20 cellular contexts compared by ENCODE assay signal in the genomic region with DNA sequence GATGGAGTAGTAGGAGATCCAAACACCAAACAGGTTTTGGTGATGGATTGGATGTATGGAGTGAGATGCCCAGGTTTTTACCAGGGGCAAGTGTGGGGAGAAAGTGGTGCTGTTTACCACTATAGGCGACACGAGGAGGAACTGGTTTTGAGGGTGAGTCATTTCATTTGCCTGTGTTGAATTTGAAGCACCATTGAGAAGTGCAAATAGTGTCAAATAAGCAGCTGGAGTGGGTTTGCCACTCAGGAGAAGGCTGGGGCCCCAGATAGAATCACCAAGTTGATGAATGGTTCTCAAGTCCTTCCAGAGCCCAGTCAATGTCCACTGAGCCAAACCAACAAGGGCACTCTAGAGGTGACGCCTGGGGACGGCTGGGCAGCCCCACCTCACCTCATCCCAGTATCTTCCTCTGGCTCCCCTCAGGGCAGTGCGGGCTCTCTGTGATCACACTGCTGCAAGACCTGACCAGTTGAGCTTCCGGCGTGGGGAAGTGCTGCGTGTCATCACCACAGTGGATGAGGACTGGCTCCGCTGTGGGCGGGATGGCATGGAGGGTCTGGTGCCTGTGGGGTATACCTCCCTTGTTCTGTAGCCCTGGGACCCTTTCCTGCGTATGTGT. TPM values are rescaled to one million over a fixed set of nuclear protein-coding genes. Genes with fewer than 3 reads are reported as not detected.
A peak's percentile ranks its signal among the peaks of the same experiment; 100 is the strongest.
DNase-seq lines count a peak whose midpoint lies in the region; ATAC-seq and TF ChIP-seq lines count a peak whose summit lies in the region.
"Had no signal": no experiment of that assay in that cellular context is flagged by ENCODE, and none has a peak within 500 bp of the region (broad histone marks: within the 10 kb centered on the region; RNA-seq: fewer than 3 reads in every experiment).

No MANE protein-coding gene starts in this region.

- no peak for TF ChIP-seq CTCF in endodermal cell (conservative IDR thresholded peaks at IDR 0.05)
- no peak for TF ChIP-seq CTCF in OCI-LY7 (conservative IDR thresholded peaks at IDR 0.05; ENCODE audit: low read length)

- no peak overlapping the region for H3K4me3 ChIP-seq in endodermal cell (ENCODE audit: low read length)
- H3K4me3 ChIP-seq in OCI-LY7 (ENCODE audit: low read depth, low read length, poor library complexity, severe bottlenecking): no peak overlapping the region
- H3K4me3 ChIP-seq: coronary artery, gastroesophageal sphincter, neural progenitor cell had no signal

- no peak overlapping the region for H2AFZ ChIP-seq in OCI-LY7 (ENCODE audit: low read length)
- H2AFZ ChIP-seq: neural progenitor cell had no signal

- peaks cover 60% of the 10 kb centered on the region for H3K36me3 Mint-ChIP-seq in activated T-cell treated with anti-CD3 and anti-CD28 coated beads, Interleukin-2, amount 50 U/mL, for 24 hours (ENCODE audit: low read depth)
- H3K36me3 Mint-ChIP-seq in endodermal cell (ENCODE audit: low read depth): peaks cover 51% of the 10 kb centered on the region
- H3K36me3 Mint-ChIP-seq in stimulated activated memory B cell treated with anti-CD40 and anti-IgM and Interleukin-4, amounts not matched to agents 10 μg/mL and 1 μg/mL and 100 μg/mL, for 72 hours: peaks cover 26% of the 10 kb centered on the region

- H3K9me2 ChIP-seq in OCI-LY7 (ENCODE audit: insufficient read depth, low read length): no peaks in the 10 kb centered on the region

- CTCF ChIA-PET in OCI-LY7 (lab: Charles Lee; ENCODE audit: unreplicated experiment): no interaction called here

- H3K4me2 ChIP-seq in OCI-LY7 (ENCODE audit: low read length): no peak overlapping the region
- H3K4me2 ChIP-seq: neural progenitor cell had no signal

- H3K27ac Mint-ChIP-seq in activated T-cell treated with anti-CD3 and anti-CD28 coated beads, Interleukin-2, amount 50 U/mL, for 24 hours: peak overlapping the region; percentile 76
- no peak overlapping the region for H3K27ac Mint-ChIP-seq in endodermal cell
- H3K27ac Mint-ChIP-seq in stimulated activated memory B cell treated with anti-CD40 and anti-IgM and Interleukin-4, amounts not matched to agents 10 μg/mL and 1 μg/mL and 100 μg/mL, for 72 hours: peak overlapping the region; percentile 64
- H3K27ac Mint-ChIP-seq: neural progenitor cell had no signal

- no peaks in the 10 kb centered on the region for H3K27me3 Mint-ChIP-seq in activated T-cell treated with anti-CD3 and anti-CD28 coated beads, Interleukin-2, amount 50 U/mL, for 24 hours
- no peaks in the 10 kb centered on the region for H3K27me3 Mint-ChIP-seq in endodermal cell (ENCODE audit: insufficient read depth)
- H3K27me3 Mint-ChIP-seq in stimulated activated memory B cell treated with anti-CD40 and anti-IgM and Interleukin-4, amounts not matched to agents 10 μg/mL and 1 μg/mL and 100 μg/mL, for 72 hours: no peaks in the 10 kb centered on the region
- H3K27me3 Mint-ChIP-seq: CD4-positive, alpha-beta memory T cell had no signal

- H3K9ac ChIP-seq in endodermal cell (ENCODE audit: extremely low read depth, low read length, poor library complexity, severe bottlenecking): no peak overlapping the region
- H3K9ac ChIP-seq: neural progenitor cell had no signal

- no peaks in the 10 kb centered on the region for H3K79me2 ChIP-seq in OCI-LY7 (ENCODE audit: insufficient read depth, low read depth, low read length)

- H3K27me3 ChIP-seq in endodermal cell (ENCODE audit: control insufficient read depth, insufficient read depth, low read length, poor library complexity, severe bottlenecking): no peaks in the 10 kb centered on the region
- H3K27me3 ChIP-seq: gastroesophageal sphincter, neural progenitor cell had no signal

- H3K4me1 Mint-ChIP-seq in activated T-cell treated with anti-CD3 and anti-CD28 coated beads, Interleukin-2, amount 50 U/mL, for 24 hours (ENCODE audit: low read depth): peaks cover 17% of the 10 kb centered on the region
- peaks cover 8% of the 10 kb centered on the region for H3K4me1 Mint-ChIP-seq in endodermal cell
- H3K4me1 Mint-ChIP-seq in stimulated activated memory B cell treated with anti-CD40 and anti-IgM and Interleukin-4, amounts not matched to agents 10 μg/mL and 1 μg/mL and 100 μg/mL, for 72 hours: peaks cover 9% of the 10 kb centered on the region

- peak; percentile 30 for DNase-seq in activated T-cell treated with anti-CD3 and anti-CD28 coated beads, Interleukin-2, amount 50 U/mL, for 24 hours
- DNase-seq in activated T-cell treated with anti-CD3 and anti-CD28 coated beads, Interleukin-2, amount 50 U/mL, for 48 hours: no peak
- peak; percentile 53 for DNase-seq in NCI-H510A treated with DMSO at 0.1 percent for 48 hours (lab: John Stamatoyannopoulos, UW)
- DNase-seq in endodermal cell: peak; percentile 34
- no peak for DNase-seq in HPDE6-E6E7 (ENCODE audit: extremely low spot score)
- DNase-seq in OCI-LY7 (ENCODE audit: low spot score): no peak
- DNase-seq: ACHN; activated CD4-positive, alpha-beta T cell treated with anti-CD3 and anti-CD28 coated beads, Interleukin-2, amount 50 U/mL, for 48 hours; activated gamma-delta T cell treated with Interleukin-2 at 50 U/mL for 16 hours; CD4-positive, alpha-beta memory T cell; immature natural killer cell; NCI-H1417 treated with DMSO at 0.1 percent for 48 hours; NCI-H524 had no signal

- H3K9me3 ChIP-seq in endodermal cell (ENCODE audit: control insufficient read depth, low read length) (no peaks in the 10 kb centered on the region), OCI-LY7 (ENCODE audit: low read length) (no peaks in the 10 kb centered on the region)
- H3K9me3 ChIP-seq: gastroesophageal sphincter had no signal

- WGBS in endodermal cell (ENCODE audit: insufficient coverage in 1 of 2, insufficient read length in 1 of 2), 2 experiments: 98 to 100% methylated on average over 11 of the region's 11 CpGs

- H3K36me3 ChIP-seq in endodermal cell (ENCODE audit: control insufficient read depth, insufficient read depth, low read length): peaks cover 63% of the 10 kb centered on the region
- H3K36me3 ChIP-seq in OCI-LY7 (ENCODE audit: insufficient read depth, low read length): peaks cover 30% of the 10 kb centered on the region
- H3K36me3 ChIP-seq: neural progenitor cell had no signal

- no peaks in the 10 kb centered on the region for H4K20me1 ChIP-seq in OCI-LY7 (ENCODE audit: insufficient read depth, low read length)

- no TSS peak for BruUV-seq in OCI-LY7 (replicated peaks; lab: Mats Ljungman, UMichigan)

- H3K4me3 Mint-ChIP-seq in activated T-cell treated with anti-CD3 and anti-CD28 coated beads, Interleukin-2, amount 50 U/mL, for 24 hours: no peak overlapping the region
- H3K4me3 Mint-ChIP-seq in endodermal cell: no peak overlapping the region
- no peak overlapping the region for H3K4me3 Mint-ChIP-seq in stimulated activated memory B cell treated with anti-CD40 and anti-IgM and Interleukin-4, amounts not matched to agents 10 μg/mL and 1 μg/mL and 100 μg/mL, for 72 hours
- H3K4me3 Mint-ChIP-seq: CD4-positive, alpha-beta memory T cell; immature natural killer cell; neural progenitor cell had no signal

- intact Hi-C loops in OCI-LY7 (cut with micrococcal nuclease; ENCODE audit: unreplicated experiment): no loop called here

- POLR2A ChIA-PET in OCI-LY7 (lab: Charles Lee): interaction anchor here (0.7 kb wide), 1 partner anchor 10 kb away, joined by 5 read pairs; no protein-coding TSS in a partner anchor

- no peaks in the 10 kb centered on the region for H3K9me3 Mint-ChIP-seq in activated T-cell treated with anti-CD3 and anti-CD28 coated beads, Interleukin-2, amount 50 U/mL, for 24 hours
- no peaks in the 10 kb centered on the region for H3K9me3 Mint-ChIP-seq in endodermal cell
- no peaks in the 10 kb centered on the region for H3K9me3 Mint-ChIP-seq in stimulated activated memory B cell treated with anti-CD40 and anti-IgM and Interleukin-4, amounts not matched to agents 10 μg/mL and 1 μg/mL and 100 μg/mL, for 72 hours
- H3K9me3 Mint-ChIP-seq: CD4-positive, alpha-beta memory T cell; immature natural killer cell; neural progenitor cell had no signal

- no peak for ATAC-seq in stimulated activated memory B cell treated with anti-CD40 and anti-IgM and Interleukin-4, amounts not matched to agents 10 μg/mL and 1 μg/mL and 100 μg/mL, for 72 hours
- no peak for ATAC-seq in GM18867 (IDR thresholded peaks at IDR 0.05; ENCODE audit: unreplicated experiment)
- ATAC-seq: gastroesophageal sphincter had no signal

- H3K27ac ChIP-seq in endodermal cell (ENCODE audit: low read depth, low read length) (no peak overlapping the region), OCI-LY7 (ENCODE audit: low read depth, low read length, poor library complexity, severe bottlenecking) (no peak overlapping the region)
- H3K27ac ChIP-seq: coronary artery, gastroesophageal sphincter, neural progenitor cell had no signal

- H3K4me1 ChIP-seq in endodermal cell (ENCODE audit: control insufficient read depth, insufficient read depth, low read length) (peaks cover 15% of the 10 kb centered on the region), OCI-LY7 (ENCODE audit: insufficient read depth, low read length, poor library complexity, severe bottlenecking) (no peaks in the 10 kb centered on the region)
- H3K4me1 ChIP-seq: neural progenitor cell had no signal

RNA-seq across cellular contexts. Expression of a gene that starts 9.4 kb away (rescaled TPM):
- total RNA-seq in endodermal cell: 10 to 100 TPM; 74.5 to 83.8 TPM
- 47.0 TPM for polyA plus RNA-seq in endodermal cell (2013, experiment 1 of 2)
- polyA plus RNA-seq in endodermal cell (2013, experiment 2 of 2): 42.6 TPM
- 7.1 and 15.1 TPM in 2 replicates for total RNA-seq in OCI-LY7 (2014; rRNA removed; shearing (Covaris generic))
- 20.9 and 25.6 TPM in 2 replicates for total RNA-seq in OCI-LY7 (2022)

RNA-seq across cellular contexts. Expression of a gene that starts 21.4 kb away (rescaled TPM):
- total RNA-seq in endodermal cell (100 to 1,000 TPM; 247 to 250 TPM), OCI-LY7 (2022) (492 and 531 TPM in 2 replicates)
- 597 TPM for polyA plus RNA-seq in endodermal cell (2013, experiment 1 of 2)
- 604 TPM for polyA plus RNA-seq in endodermal cell (2013, experiment 2 of 2)
- 254 and 263 TPM in 2 replicates for total RNA-seq in OCI-LY7 (2014; rRNA removed; shearing (Covaris generic))

RNA-seq across cellular contexts. Expression of a gene that starts 28.9 kb away (rescaled TPM):
- total RNA-seq in endodermal cell: under 1 TPM in 1 of 2 donors, not detected in 1; 0.40 TPM
- 0.18 TPM for polyA plus RNA-seq in endodermal cell (2013, experiment 1 of 2)
- polyA plus RNA-seq in endodermal cell (2013, experiment 2 of 2): 0.08 TPM
- total RNA-seq in OCI-LY7 (2014; rRNA removed; shearing (Covaris generic)): 0.19 TPM in 1 of 2 replicates, not detected in the other
- total RNA-seq in OCI-LY7 (2022): 0.18 and 0.51 TPM in 2 replicates
- total RNA-seq: astrocyte; CD4-positive, alpha-beta memory T cell; epithelial cell of proximal tubule; gastroesophageal sphincter had no signal
- polyA plus RNA-seq: CD4-positive, alpha-beta memory T cell; immature natural killer cell had no signal

RNA-seq across cellular contexts. Expression of a gene that starts 52.8 kb away (rescaled TPM):
- total RNA-seq in endodermal cell: 1 to 10 TPM; 8.7 to 9.2 TPM
- polyA plus RNA-seq in endodermal cell (2013, experiment 1 of 2): 15.1 TPM
- polyA plus RNA-seq in endodermal cell (2013, experiment 2 of 2): 12.8 TPM
- 4.9 and 6.7 TPM in 2 replicates for total RNA-seq in OCI-LY7 (2014; rRNA removed; shearing (Covaris generic))
- total RNA-seq in OCI-LY7 (2022): 19.0 and 19.2 TPM in 2 replicates

RNA-seq across cellular contexts. Expression of a gene that starts 56.8 kb away (rescaled TPM):
- 10 to 100 TPM; 69.8 to 82.3 TPM for total RNA-seq in endodermal cell
- polyA plus RNA-seq in endodermal cell (2013, experiment 1 of 2): 84.9 TPM
- polyA plus RNA-seq in endodermal cell (2013, experiment 2 of 2): 71.3 TPM
- 59.8 and 96.7 TPM in 2 replicates for total RNA-seq in OCI-LY7 (2014; rRNA removed; shearing (Covaris generic))
- 107 and 121 TPM in 2 replicates for total RNA-seq in OCI-LY7 (2022)

Comparison
In these comparisons a context has a peak if more than half of its experiments do, and no peak if none do; other contexts are left out.
1. DNase-seq: peak in activated T-cell treated with anti-CD3 and anti-CD28 coated beads, Interleukin-2, amount 50 U/mL, for 24 hours (single experiment), NCI-H510A treated with DMSO at 0.1 percent for 48 hours (single experiment) and endodermal cell (single experiment); none in activated T-cell treated with anti-CD3 and anti-CD28 coated beads, Interleukin-2, amount 50 U/mL, for 48 hours (0 of 2), HPDE6-E6E7 (single experiment) and OCI-LY7 (single experiment).